Comparison of ENCODE assay signal across 18 cellular contexts in genomic region chr5:132971483-132972435, GRCh38. TPM values are rescaled to one million over a fixed set of nuclear protein-coding genes. Genes with fewer than 3 reads are reported as not detected.
A peak's percentile ranks its signal among the peaks of the same experiment; 100 is the strongest.
DNase-seq lines count a peak whose midpoint lies in the region; ATAC-seq and TF ChIP-seq lines count a peak whose summit lies in the region.
"Had no signal": no experiment of that assay in that cellular context is flagged by ENCODE, and none has a peak within 500 bp of the region (broad histone marks: within the 10 kb centered on the region; RNA-seq: fewer than 3 reads in every experiment).

No MANE protein-coding gene starts in this region.

- H3K27ac Mint-ChIP-seq in osteocyte (ENCODE audit: unreplicated experiment), result no peak overlapping the region
- H3K27ac Mint-ChIP-seq: natural killer cell, progenitor cell of endocrine pancreas had no signal

- no peak for TF ChIP-seq POLR2A in HCT116 (IDR thresholded peaks at IDR 0.05; ENCODE audit: borderline replicate concordance, extremely low read depth, insufficient read depth, insufficient read length)

- no peaks in the 10 kb centered on the region for H3K79me2 ChIP-seq in HCT116 (ENCODE audit: insufficient read depth, low read length)

- H3K4me1 ChIP-seq in HCT116 (ENCODE audit: control insufficient read depth in 1 of 2, insufficient read depth in 2 of 2, low read length in 2 of 2) (peaks cover 0 to 16% of the 10 kb centered on the region in 2 experiments; a peak in 2 of 4 replicates), RWPE2 (ENCODE audit: insufficient read depth, poor library complexity, severe bottlenecking) (peaks cover 7% of the 10 kb centered on the region)
- H3K4me1 ChIP-seq: HAP-1, suprapubic skin had no signal

- RAD21 ChIA-PET in HCT116 (lab: Charles Lee; ENCODE audit: low non-redundant PET in 1 of 2, low total read pairs in 2 of 2, uncharacterized antibody in 2 of 2, unreplicated experiment in 2 of 2), result no interaction called here

- H3K4me3 Mint-ChIP-seq in osteocyte (ENCODE audit: unreplicated experiment), result no peak overlapping the region
- H3K4me3 Mint-ChIP-seq: natural killer cell had no signal

- POLR2A ChIA-PET in HCT116 (lab: Charles Lee), result no interaction called here

- no peak overlapping the region for H3K27ac ChIP-seq in HCT116 (ENCODE audit: low read depth, low read length)
- no peak overlapping the region for H3K27ac ChIP-seq in RWPE2 (ENCODE audit: poor library complexity, severe bottlenecking)
- H3K27ac ChIP-seq: suprapubic skin had no signal

- peak overlapping the region; percentile 42 for H3K4me2 ChIP-seq in HCT116 (ENCODE audit: low read length)

- H3K36me3 Mint-ChIP-seq in osteocyte (ENCODE audit: unreplicated experiment), result no peaks in the 10 kb centered on the region
- H3K36me3 Mint-ChIP-seq: natural killer cell had no signal

- H3K4me1 Mint-ChIP-seq in osteocyte (ENCODE audit: unreplicated experiment), result no peaks in the 10 kb centered on the region
- H3K4me1 Mint-ChIP-seq: natural killer cell had no signal

- H3K9me2 ChIP-seq in HCT116 (ENCODE audit: insufficient read depth), result no peaks in the 10 kb centered on the region

- ATAC-seq in HCT116 (peak; percentile 67), RWPE2 (ENCODE audit: low read depth) (peak; percentile 58; the same call in 2 of the 3 replicates), HG03097 (IDR thresholded peaks at IDR 0.05; ENCODE audit: low FRiP score, unreplicated experiment) (no peak), HG03342 (IDR thresholded peaks at IDR 0.05; ENCODE audit: unreplicated experiment) (no peak)
- ATAC-seq: natural killer cell had no signal

- CTCF ChIA-PET in HCT116 (lab: Charles Lee), result no interaction called here

- no peak for DNase-seq in HCT116 (ENCODE audit: low read depth, low spot score)
- DNase-seq in RWPE2 (ENCODE audit: low spot score), result no peak
- DNase-seq in epithelial cell of esophagus (ENCODE audit: low read depth), result peak; percentile 52
- peak; percentile 23 for DNase-seq in osteocyte (ENCODE audit: extremely low spot score, unreplicated experiment)
- no peak for DNase-seq in activated T-cell treated with anti-CD3 and anti-CD28 coated beads for 4 hours
- DNase-seq: activated CD4-positive, CD25-positive, alpha-beta regulatory T cell treated with anti-CD3 and anti-CD28 coated beads, Interleukin-2, amount 50 U/mL, for 72 hours; AML-193; amygdala; glutamatergic neuron; mammary epithelial cell; natural killer cell; NCI-H146; SIG-M5 had no signal

- H4K20me1 ChIP-seq in HCT116 (ENCODE audit: insufficient read depth), result no peaks in the 10 kb centered on the region

- H3K4me3 ChIP-seq in HCT116 (replicated peaks in 1 of 2; ENCODE audit: low read depth in 1 of 2, low read length in 2 of 2), result no peak overlapping the region
- no peak overlapping the region for H3K4me3 ChIP-seq in RWPE2 (ENCODE audit: severe bottlenecking)
- H3K4me3 ChIP-seq in epithelial cell of esophagus (ENCODE audit: low read length), result no peak overlapping the region
- H3K4me3 ChIP-seq: HAP-1, suprapubic skin had no signal

- H2AFZ ChIP-seq in HCT116 (ENCODE audit: low read depth, low read length, poor library complexity, severe bottlenecking), result peak overlapping the region; percentile 54

- H3K27me3 ChIP-seq in HCT116 (ENCODE audit: insufficient read depth, low read length) (no peaks in the 10 kb centered on the region), RWPE2 (ENCODE audit: insufficient read depth, poor library complexity, severe bottlenecking) (no peaks in the 10 kb centered on the region)
- H3K27me3 ChIP-seq: suprapubic skin had no signal

- H3K9me3 ChIP-seq in HCT116 (ENCODE audit: control insufficient read depth in 1 of 2, insufficient read depth in 1 of 2, low read depth in 1 of 2, low read length in 2 of 2) (no peaks in the 10 kb centered on the region), RWPE2 (ENCODE audit: severe bottlenecking) (peaks cover under 1% of the 10 kb centered on the region)
- H3K9me3 ChIP-seq: HAP-1, suprapubic skin had no signal

- intact Hi-C loops in HCT116 (cut with micrococcal nuclease), result no loop called here

- H3K36me3 ChIP-seq in HCT116 (ENCODE audit: control insufficient read depth in 1 of 2, insufficient read depth in 2 of 2, low read length in 2 of 2) (no peaks in the 10 kb centered on the region), RWPE2 (ENCODE audit: low read depth) (0 out of 2 replicates have a peak, but pooled peaks cover 3% of the 10 kb centered on the region)
- H3K36me3 ChIP-seq: HAP-1, suprapubic skin had no signal

- BruUV-seq in HCT116 (replicated peaks; lab: Mats Ljungman, UMichigan), result no TSS peak

- TF ChIP-seq CTCF in HCT116 (IDR thresholded peaks at IDR 0.05 in 2 of 3, conservative IDR thresholded peaks at IDR 0.05 in 1 of 3; ENCODE audit: borderline replicate concordance in 1 of 3, insufficient read depth in 1 of 3, low read depth in 2 of 3, low read length in 2 of 3) (no peak), RWPE2 (IDR thresholded peaks at IDR 0.05; ENCODE audit: poor library complexity, severe bottlenecking) (no peak), epithelial cell of esophagus (IDR thresholded peaks at IDR 0.05; ENCODE audit: insufficient read depth, low read depth, low read length, missing control alignments) (no peak), osteocyte (IDR thresholded peaks at IDR 0.05) (no peak)

- TF ChIP-seq RAD21 in HCT116 (IDR thresholded peaks at IDR 0.05; ENCODE audit: low read depth), result no peak

- H3K9me3 Mint-ChIP-seq in osteocyte (ENCODE audit: unreplicated experiment), result peaks cover under 1% of the 10 kb centered on the region
- H3K9me3 Mint-ChIP-seq: natural killer cell had no signal

- no peak overlapping the region for H3K9ac ChIP-seq in HCT116 (ENCODE audit: low read length)

- H3K27me3 Mint-ChIP-seq in osteocyte (ENCODE audit: unreplicated experiment), result no peaks in the 10 kb centered on the region
- H3K27me3 Mint-ChIP-seq: progenitor cell of endocrine pancreas had no signal

TF ChIP-seq in HCT116, 20 proteins besides CTCF, POLR2A, EP300 and RAD21:
- no peak for TF ChIP-seq JUND (IDR thresholded peaks at IDR 0.05)
TF ChIP-seq in HCT116: peak in this region for 0.

RNA-seq across cellular contexts. Expression of gene AFF4, which starts 8.3 kb away (rescaled TPM):
- total RNA-seq in HCT116 (2021; ENCODE audit: unreplicated experiment) (38.6 TPM), osteocyte (106 and 114 TPM in 2 replicates)
- polyA plus RNA-seq in HCT116 (2012), result 11.2 and 12.4 TPM in 2 replicates

RNA-seq across cellular contexts. Expression of gene ZCCHC10, which starts 54.6 kb away (rescaled TPM):
- 19.2 TPM for total RNA-seq in HCT116 (2021; ENCODE audit: unreplicated experiment)
- 17.8 and 24.9 TPM in 2 replicates for polyA plus RNA-seq in HCT116 (2012)
- total RNA-seq in osteocyte, result 17.8 and 21.0 TPM in 2 replicates

Comparison
In these comparisons a context has a peak if more than half of its experiments do, and no peak if none do; other contexts are left out.
1. ATAC-seq: peak in HCT116 (single experiment) and RWPE2 (single experiment); none in HG03097 (single experiment) and HG03342 (single experiment).
2. DNase-seq: peak in epithelial cell of esophagus (single experiment) and osteocyte (single experiment); none in HCT116 (single experiment), RWPE2 (single experiment) and activated T-cell treated with anti-CD3 and anti-CD28 coated beads for 4 hours (single experiment).